16 cellular contexts compared by ENCODE assay signal in the genomic region with DNA sequence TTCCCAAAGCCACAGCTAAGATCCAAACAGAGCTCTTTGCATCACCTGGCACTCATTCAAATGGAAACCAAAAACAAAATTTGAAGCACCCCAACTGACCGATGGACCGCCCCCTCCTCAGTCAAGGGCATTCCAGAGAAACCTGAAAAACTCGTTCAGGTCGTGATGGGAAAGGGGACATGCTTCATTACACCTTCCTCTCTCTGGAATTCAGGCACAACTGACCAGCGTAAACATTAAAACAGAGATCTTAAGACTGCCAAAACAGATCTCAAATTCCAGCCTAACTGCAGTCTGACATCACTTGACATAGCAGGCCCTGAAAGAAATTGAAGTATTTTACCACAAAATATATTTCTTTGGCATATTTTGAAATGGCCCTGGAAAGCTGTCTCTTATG. TPM values are rescaled to one million over a fixed set of nuclear protein-coding genes. Genes with fewer than 3 reads are reported as not detected.
A peak's percentile ranks its signal among the peaks of the same experiment; 100 is the strongest.
DNase-seq lines count a peak whose midpoint lies in the region; ATAC-seq, FAIRE-seq and TF ChIP-seq lines count a peak whose summit lies in the region.
"Had no signal": no experiment of that assay in that cellular context is flagged by ENCODE, and none has a peak within 500 bp of the region (broad histone marks: within the 10 kb centered on the region; RNA-seq: fewer than 3 reads in every experiment).

No MANE protein-coding gene starts in this region.

- H3K4me3 ChIP-seq in H7 (ENCODE audit: insufficient read depth, low read depth, low read length) (no peak overlapping the region), PC-3 (ENCODE audit: low read length) (no peak overlapping the region), kidney (ENCODE audit: low read length in 2 of 2) (no peak overlapping the region), spleen (no peak overlapping the region)
- H3K4me3 ChIP-seq: SJCRH30 had no signal

- H3K36me3 ChIP-seq in H7 (replicated peaks; ENCODE audit: control insufficient read depth, insufficient read depth, low read length): no peaks in the 10 kb centered on the region
- H3K36me3 ChIP-seq in PC-3 (ENCODE audit: low read depth, low read length): no peaks in the 10 kb centered on the region
- no peaks in the 10 kb centered on the region for H3K36me3 ChIP-seq in kidney (ENCODE audit: control insufficient read depth in 1 of 2, insufficient read depth in 2 of 2, low read length in 2 of 2)
- peaks cover 0 to 5% (median 0%) of the 10 kb centered on the region in 6 donors for H3K36me3 ChIP-seq in spleen
- H3K36me3 ChIP-seq: SJCRH30 had no signal

- H3K4me1 Mint-ChIP-seq in activated T-helper 17 cell treated with anti-CD3 and anti-CD28 coated beads, Interleukin-2, amount 50 U/mL, for 72 hours: peaks cover 13% of the 10 kb centered on the region

- intact Hi-C loops in PC-3 (cut with micrococcal nuclease) (no loop called here), kidney (cut with DNase I) (no loop called here), spleen (cut with DNase I; ENCODE audit: low total_unique reads) (no loop called here)

- DNase-seq in H7 (peak; percentile 47), PC-3 (peak; percentile 51), kidney (no peak), spleen (no peak), HTR-8/SVneo (ENCODE audit: insufficient read length, low spot score) (no peak), NCI-H2171 (lab: John Stamatoyannopoulos, UW) (no peak)
- DNase-seq: activated CD8-positive, alpha-beta memory T cell treated with anti-CD3 and anti-CD28 coated beads for 24 hours; activated naive CD8-positive, alpha-beta T cell treated with anti-CD3 and anti-CD28 coated beads for 36 hours; NCI-H187 treated with DMSO at 0.1 percent for 48 hours; retina; SJCRH30; stimulated activated CD4-positive, alpha-beta T cell treated with anti-CD3 and anti-CD28 coated beads, Interleukin-2, amount 100 ng/mL, for 48 hours had no signal

- H3K27me3 Mint-ChIP-seq in activated T-helper 17 cell treated with anti-CD3 and anti-CD28 coated beads, Interleukin-2, amount 50 U/mL, for 72 hours: no peaks in the 10 kb centered on the region
- H3K27me3 Mint-ChIP-seq: activated naive CD8-positive, alpha-beta T cell treated with anti-CD3 and anti-CD28 coated beads for 36 hours had no signal

- no TSS peak for BruUV-seq in PC-3 (replicated peaks; lab: Mats Ljungman, UMichigan)

- no peaks in the 10 kb centered on the region for H3K36me3 Mint-ChIP-seq in activated T-helper 17 cell treated with anti-CD3 and anti-CD28 coated beads, Interleukin-2, amount 50 U/mL, for 72 hours (ENCODE audit: low read depth)

- H3K9ac ChIP-seq in PC-3 (ENCODE audit: low read length) (no peak overlapping the region), kidney (ENCODE audit: low read length in 2 of 2) (no peak overlapping the region)

- H3K27me3 ChIP-seq in H7 (ENCODE audit: control insufficient read depth, insufficient read depth, low read length) (no peaks in the 10 kb centered on the region), PC-3 (ENCODE audit: low read length) (no peaks in the 10 kb centered on the region), spleen (replicated peaks in 1 of 7) (no peaks in the 10 kb centered on the region)
- H3K27me3 ChIP-seq: SJCRH30 had no signal

- no peaks in the 10 kb centered on the region for H3K9me2 ChIP-seq in PC-3 (replicated peaks; ENCODE audit: low read length)

- H3F3A ChIP-seq in PC-3 (ENCODE audit: low read length, unreplicated experiment): no peaks in the 10 kb centered on the region

- H3K9me3 ChIP-seq in PC-3 (ENCODE audit: low read length): no peaks in the 10 kb centered on the region
- H3K9me3 ChIP-seq in kidney (ENCODE audit: control insufficient read depth in 1 of 2, low read length in 2 of 2): no peaks in the 10 kb centered on the region
- no peaks in the 10 kb centered on the region for H3K9me3 ChIP-seq in spleen
- H3K9me3 ChIP-seq: SJCRH30 had no signal

- H4K20me1 ChIP-seq in PC-3 (ENCODE audit: low read length): no peaks in the 10 kb centered on the region

- peaks cover 12% of the 10 kb centered on the region; the same call in 1 of the 2 replicates for H3K79me2 ChIP-seq in PC-3 (ENCODE audit: low read length)

- no peak for ATAC-seq in PC-3
- no peak for ATAC-seq in esophagus mucosa
- no peak for ATAC-seq in activated T-helper 17 cell treated with anti-CD3 and anti-CD28 coated beads, Interleukin-2, amount 50 U/mL, for 72 hours (replicated peaks)

- no peak overlapping the region for H2AFZ ChIP-seq in PC-3 (ENCODE audit: low read length)

- no peak for TF ChIP-seq POLR2A in spleen (IDR thresholded peaks at IDR 0.05)

- POLR2A ChIA-PET in PC-3 (lab: Charles Lee; ENCODE audit: unreplicated experiment): no interaction called here

- no peak overlapping the region for H3K27ac ChIP-seq in PC-3 (ENCODE audit: low read length)
- peak overlapping the region; percentile 68 to 96 for H3K27ac ChIP-seq in kidney (ENCODE audit: low read depth in 2 of 2, low read length in 2 of 2)
- peak overlapping the region in 5 of 8 donors; percentile 8 to 81 (median 73) for H3K27ac ChIP-seq in spleen
- H3K27ac ChIP-seq: SJCRH30 had no signal

- CTCF ChIA-PET in PC-3 (lab: Charles Lee): no interaction called here

- H3K27ac Mint-ChIP-seq in activated T-helper 17 cell treated with anti-CD3 and anti-CD28 coated beads, Interleukin-2, amount 50 U/mL, for 72 hours: no peak overlapping the region
- H3K27ac Mint-ChIP-seq: activated naive CD8-positive, alpha-beta T cell treated with anti-CD3 and anti-CD28 coated beads for 36 hours had no signal

- H3K4me1 ChIP-seq in PC-3 (ENCODE audit: insufficient read depth, low read length) (peaks cover 12% of the 10 kb centered on the region), kidney (ENCODE audit: control insufficient read depth in 1 of 2, insufficient read depth in 1 of 2, low read depth in 1 of 2, low read length in 2 of 2) (peaks cover 27 to 46% of the 10 kb centered on the region in 2 donors), spleen (peaks cover 5 to 86% (median 40%) of the 10 kb centered on the region in 6 donors)
- H3K4me1 ChIP-seq: SJCRH30 had no signal

- FAIRE-seq in kidney (lab: Jason Lieb, UNC) (no peak), HTR-8/SVneo (lab: Jason Lieb, UNC) (no peak)

- no peak overlapping the region for H3K4me3 Mint-ChIP-seq in activated T-helper 17 cell treated with anti-CD3 and anti-CD28 coated beads, Interleukin-2, amount 50 U/mL, for 72 hours
- H3K4me3 Mint-ChIP-seq: activated naive CD8-positive, alpha-beta T cell treated with anti-CD3 and anti-CD28 coated beads for 36 hours had no signal

- no peak for TF ChIP-seq CTCF in PC-3 (conservative IDR thresholded peaks at IDR 0.05; ENCODE audit: low read depth, low read length)
- no peak for TF ChIP-seq CTCF in kidney (IDR thresholded peaks at IDR 0.05; ENCODE audit: borderline replicate concordance, extremely low read depth, insufficient read depth)
- TF ChIP-seq CTCF in spleen (IDR thresholded peaks at IDR 0.05 in 8 of 11, conservative IDR thresholded peaks at IDR 0.05 in 3 of 11): no peak

- H3K9me3 Mint-ChIP-seq in activated T-helper 17 cell treated with anti-CD3 and anti-CD28 coated beads, Interleukin-2, amount 50 U/mL, for 72 hours: no peaks in the 10 kb centered on the region
- H3K9me3 Mint-ChIP-seq: activated naive CD8-positive, alpha-beta T cell treated with anti-CD3 and anti-CD28 coated beads for 36 hours had no signal

- H3K4me2 ChIP-seq in PC-3 (ENCODE audit: low read length): no peak overlapping the region

- 83 to 90% (median 87%) methylated on average over 5 of the region's 5 CpGs for WGBS in spleen, 5 donors

RNA-seq across cellular contexts. Expression of gene PTTG2, which starts 28.5 kb away (rescaled TPM):
- total RNA-seq in H7 (2014; rRNA removed; shearing (Covaris generic)): not detected in 2 replicates
- total RNA-seq in PC-3 (2014; rRNA removed): not detected in 2 replicates
- 1.0 TPM for total RNA-seq in kidney
- not detected for polyA plus RNA-seq in kidney (ENCODE audit: insufficient read depth, low read depth, low replicate concordance)
- total RNA-seq in spleen: 1 to 10 TPM; 2.3 to 7.5 (median 4.5) TPM
- polyA plus RNA-seq in spleen: 1 to 10 TPM in 1 of 3 donors, under 1 TPM in 2; 0.53 to 1.2 (median 0.83) TPM
- total RNA-seq in esophagus mucosa: 0.44 TPM
- under 1 TPM; 0.39 to 0.40 TPM for total RNA-seq in activated T-helper 17 cell treated with anti-CD3 and anti-CD28 coated beads, Interleukin-2, amount 50 U/mL, for 72 hours
- total RNA-seq: epithelial cell of proximal tubule, myocyte, SJCRH30 had no signal

Comparison
In these comparisons a context has a peak if more than half of its experiments do, and no peak if none do; other contexts are left out.
1. DNase-seq: peak in H7 (single experiment) and PC-3 (single experiment); none in kidney (single experiment), spleen (single experiment), HTR-8/SVneo (single experiment) and NCI-H2171 (single experiment).